2 cellular contexts compared by ENCODE assay signal in genomic region chr19:4814625-4815425, GRCh38.
TF ChIP-seq lines count a peak whose summit lies in the region.

No MANE protein-coding gene starts in this region.

TF ChIP-seq in HEK293, 187 proteins besides CTCF, POLR2A, EP300 and RAD21 (continues in another document):
- no peak for TF ChIP-seq PATZ1 (tag by site-specific recombination; IDR thresholded peaks at IDR 0.05)
- TF ChIP-seq HOXC10 (CRISPR knock-in tag; IDR thresholded peaks at IDR 0.05), result no peak
- TF ChIP-seq WT1 (tag by site-specific recombination; IDR thresholded peaks at IDR 0.05), result no peak
- no peak for TF ChIP-seq KLF7 (tag by site-specific recombination; IDR thresholded peaks at IDR 0.05; ENCODE audit: borderline replicate concordance)
- no peak for TF ChIP-seq ZNF140 (tag by site-specific recombination; IDR thresholded peaks at IDR 0.05)
- peak; percentile 16; the same call in 1 of the 2 replicates for TF ChIP-seq ZNF785 (tag by site-specific recombination; IDR thresholded peaks at IDR 0.05)
- TF ChIP-seq ZNF704 (tag by site-specific recombination; IDR thresholded peaks at IDR 0.05), result no peak
- TF ChIP-seq ZNF366 (tag by site-specific recombination; conservative IDR thresholded peaks at IDR 0.05), result peak; percentile 98
- no peak for TF ChIP-seq ZNF394 (tag by site-specific recombination; IDR thresholded peaks at IDR 0.05; ENCODE audit: borderline replicate concordance)
- no peak for TF ChIP-seq ZNF423 (tag by site-specific recombination; IDR thresholded peaks at IDR 0.05)
- peak; percentile 97 for TF ChIP-seq ZNF580 (tag by site-specific recombination; IDR thresholded peaks at IDR 0.05)
- peak; percentile 100 for TF ChIP-seq ZNF24 (tag by site-specific recombination; IDR thresholded peaks at IDR 0.05)
- TF ChIP-seq PRDM1 (tag by site-specific recombination; IDR thresholded peaks at IDR 0.05), result peak; percentile 72
- TF ChIP-seq ZFHX2 (tag by site-specific recombination; conservative IDR thresholded peaks at IDR 0.05), result no peak
- TF ChIP-seq HOXD13 (CRISPR knock-in tag; IDR thresholded peaks at IDR 0.05; ENCODE audit: borderline replicate concordance), result no peak
- no peak for TF ChIP-seq ZBTB1 (tag by site-specific recombination; IDR thresholded peaks at IDR 0.05)
- peak; percentile 81 for TF ChIP-seq ZNF596 (tag by site-specific recombination; IDR thresholded peaks at IDR 0.05)
- no peak for TF ChIP-seq ZNF239 (tag by site-specific recombination; IDR thresholded peaks at IDR 0.05)
- no peak for TF ChIP-seq ZSCAN30 (tag by site-specific recombination; IDR thresholded peaks at IDR 0.05)
- TF ChIP-seq GFI1B (tag by site-specific recombination; IDR thresholded peaks at IDR 0.05), result no peak
- TF ChIP-seq ZNF518A (tag by site-specific recombination; conservative IDR thresholded peaks at IDR 0.05; ENCODE audit: low read depth), result no peak
- no peak for TF ChIP-seq ZNF514 (tag by site-specific recombination; IDR thresholded peaks at IDR 0.05)
- TF ChIP-seq ZNF624 (tag by site-specific recombination; IDR thresholded peaks at IDR 0.05), result no peak
- no peak for TF ChIP-seq ZNF791 (tag by site-specific recombination; IDR thresholded peaks at IDR 0.05)
- no peak for TF ChIP-seq KLF1 (tag by site-specific recombination; IDR thresholded peaks at IDR 0.05)
- TF ChIP-seq SCRT1 (tag by site-specific recombination; IDR thresholded peaks at IDR 0.05; ENCODE audit: borderline replicate concordance), result no peak
- peak; percentile 86; the same call in 1 of the 2 replicates for TF ChIP-seq ZSCAN16 (tag by site-specific recombination; IDR thresholded peaks at IDR 0.05)
- no peak for TF ChIP-seq ZNF19 (tag by site-specific recombination; IDR thresholded peaks at IDR 0.05; ENCODE audit: low read depth)
- no peak for TF ChIP-seq ZNF302 (tag by site-specific recombination; IDR thresholded peaks at IDR 0.05; ENCODE audit: low read depth)

TF ChIP-seq in K562, 482 proteins besides CTCF, POLR2A, EP300 and RAD21 (continues in another document):
- TF ChIP-seq NFRKB (IDR thresholded peaks at IDR 0.05; ENCODE audit: low read depth) (peak; percentile 96), MCM7 (IDR thresholded peaks at IDR 0.05) (no peak), THRB (CRISPR knock-in tag; conservative IDR thresholded peaks at IDR 0.05) (no peak), JUN (IDR thresholded peaks at IDR 0.05; ENCODE audit: borderline replicate concordance, low read depth, low read length) (no peak), JUN (CRISPR knock-in tag; IDR thresholded peaks at IDR 0.05; ENCODE audit: borderline replicate concordance) (no peak), ZBTB8A (IDR thresholded peaks at IDR 0.05; ENCODE audit: partially characterized antibody) (no peak), BACH1 (tag; IDR thresholded peaks at IDR 0.05) (no peak), CSDE1 (IDR thresholded peaks at IDR 0.05) (0 out of 4 replicates have a peak, but pooled peaks of 1 of the 2 experiments have one; percentile 36), ZNF140 (CRISPR knock-in tag; IDR thresholded peaks at IDR 0.05) (no peak), CC2D1A (IDR thresholded peaks at IDR 0.05) (0 out of 2 replicates have a peak, but pooled peaks have one; percentile 18), CREB3L1 (IDR thresholded peaks at IDR 0.05; ENCODE audit: borderline replicate concordance, low read depth) (no peak), TFE3 (CRISPR knock-in tag; IDR thresholded peaks at IDR 0.05) (no peak), NFE2L1 (tag; IDR thresholded peaks at IDR 0.05; ENCODE audit: borderline replicate concordance, low read depth) (no peak), REST (CRISPR knock-in tag; IDR thresholded peaks at IDR 0.05; ENCODE audit: low read depth) (no peak), ZNF75A (CRISPR knock-in tag; IDR thresholded peaks at IDR 0.05) (no peak), ZBTB26 (CRISPR knock-in tag; IDR thresholded peaks at IDR 0.05) (0 out of 2 replicates have a peak, but pooled peaks have one; percentile 13), SMARCE1 (IDR thresholded peaks at IDR 0.05) (no peak), ADNP (tag; IDR thresholded peaks at IDR 0.05) (peak; percentile 86), MGA (IDR thresholded peaks at IDR 0.05) (no peak), DNMT1 (IDR thresholded peaks at IDR 0.05) (no peak), PURB (CRISPR knock-in tag; IDR thresholded peaks at IDR 0.05; ENCODE audit: low read depth) (no peak)
